Comparison of ENCODE assay signal across 1 cellular context in genomic region chr2:240255811-240256703, GRCh38.
TF ChIP-seq lines count a peak whose summit lies in the region.

No MANE protein-coding gene starts in this region.

TF ChIP-seq in HepG2, 621 proteins besides CTCF, POLR2A, EP300 and RAD21 (continued from another document and continues in another):
- TF ChIP-seq GFI1 (CRISPR knock-in tag; IDR thresholded peaks at IDR 0.05; ENCODE audit: borderline replicate concordance) (no peak; the same call in 1 of the 2 replicates), ZBTB21 (CRISPR knock-in tag; IDR thresholded peaks at IDR 0.05) (no peak), ZKSCAN1 (IDR thresholded peaks at IDR 0.05; ENCODE audit: low read length) (no peak), NONO (IDR thresholded peaks at IDR 0.05) (no peak), NONO (CRISPR knock-in tag; conservative IDR thresholded peaks at IDR 0.05) (0 out of 2 replicates have a peak, but pooled peaks have one; percentile 46), CSRNP1 (CRISPR knock-in tag; IDR thresholded peaks at IDR 0.05) (no peak), ZNF460 (CRISPR knock-in tag; IDR thresholded peaks at IDR 0.05; ENCODE audit: borderline replicate concordance) (no peak), BORCS8-MEF2B (CRISPR knock-in tag; IDR thresholded peaks at IDR 0.05) (0 out of 2 replicates have a peak, but pooled peaks have one; percentile 13), SP2 (CRISPR knock-in tag; IDR thresholded peaks at IDR 0.05) (no peak), ZBTB26 (CRISPR knock-in tag; IDR thresholded peaks at IDR 0.05; ENCODE audit: borderline replicate concordance) (no peak), ISX (CRISPR knock-in tag; conservative IDR thresholded peaks at IDR 0.05) (no peak), HOXA3 (CRISPR knock-in tag; IDR thresholded peaks at IDR 0.05) (peak; percentile 58; the same call in 1 of the 2 replicates), RBAK (CRISPR knock-in tag; IDR thresholded peaks at IDR 0.05) (no peak), SATB2 (CRISPR knock-in tag; IDR thresholded peaks at IDR 0.05) (no peak), KDM5B (CRISPR knock-in tag; IDR thresholded peaks at IDR 0.05; ENCODE audit: borderline replicate concordance) (no peak), ZFY (CRISPR knock-in tag; IDR thresholded peaks at IDR 0.05) (peak; percentile 35; the same call in 1 of the 2 replicates), NKX3-1 (CRISPR knock-in tag; IDR thresholded peaks at IDR 0.05) (peak; percentile 80), HDAC2 (CRISPR knock-in tag; IDR thresholded peaks at IDR 0.05) (peak; percentile 84), ZNF639 (CRISPR knock-in tag; conservative IDR thresholded peaks at IDR 0.05) (no peak), ZNF678 (CRISPR knock-in tag; IDR thresholded peaks at IDR 0.05) (no peak), ZNF230 (CRISPR knock-in tag; IDR thresholded peaks at IDR 0.05) (no peak), ZNF580 (CRISPR knock-in tag; IDR thresholded peaks at IDR 0.05; ENCODE audit: borderline replicate concordance, low read depth) (peak; percentile 69; the same call in 1 of the 2 replicates), IKZF1 (IDR thresholded peaks at IDR 0.05) (no peak), TCF12 (IDR thresholded peaks at IDR 0.05) (no peak), TCF12 (CRISPR knock-in tag; IDR thresholded peaks at IDR 0.05) (no peak), GTF2F1 (IDR thresholded peaks at IDR 0.05; ENCODE audit: low read length) (no peak), ZNF562 (CRISPR knock-in tag; IDR thresholded peaks at IDR 0.05; ENCODE audit: borderline replicate concordance) (no peak), GMEB1 (CRISPR knock-in tag; IDR thresholded peaks at IDR 0.05; ENCODE audit: borderline replicate concordance) (no peak; the same call in 1 of the 2 replicates), RXRA (CRISPR knock-in tag; IDR thresholded peaks at IDR 0.05) (0 out of 2 replicates have a peak, but pooled peaks have one; percentile 77), ZBTB8A (CRISPR knock-in tag; IDR thresholded peaks at IDR 0.05; ENCODE audit: borderline replicate concordance, low read depth) (no peak), TARDBP (CRISPR knock-in tag; IDR thresholded peaks at IDR 0.05) (peak; percentile 75), TMF1 (CRISPR knock-in tag; IDR thresholded peaks at IDR 0.05; ENCODE audit: low read depth) (no peak), MXI1 (IDR thresholded peaks at IDR 0.05; ENCODE audit: borderline replicate concordance, low read depth, low read length) (no peak), ZNF879 (CRISPR knock-in tag; IDR thresholded peaks at IDR 0.05) (peak; percentile 41; the same call in 1 of the 2 replicates), KLF12 (CRISPR knock-in tag; IDR thresholded peaks at IDR 0.05; ENCODE audit: borderline replicate concordance) (no peak), ZNF432 (CRISPR knock-in tag; IDR thresholded peaks at IDR 0.05; ENCODE audit: borderline replicate concordance) (no peak), BATF2 (CRISPR knock-in tag; IDR thresholded peaks at IDR 0.05) (no peak), THYN1 (CRISPR knock-in tag; IDR thresholded peaks at IDR 0.05; ENCODE audit: borderline replicate concordance, low read depth) (no peak), IRF1 (CRISPR knock-in tag; IDR thresholded peaks at IDR 0.05; ENCODE audit: low read depth) (no peak)
- TF ChIP-seq, protein P1, sequence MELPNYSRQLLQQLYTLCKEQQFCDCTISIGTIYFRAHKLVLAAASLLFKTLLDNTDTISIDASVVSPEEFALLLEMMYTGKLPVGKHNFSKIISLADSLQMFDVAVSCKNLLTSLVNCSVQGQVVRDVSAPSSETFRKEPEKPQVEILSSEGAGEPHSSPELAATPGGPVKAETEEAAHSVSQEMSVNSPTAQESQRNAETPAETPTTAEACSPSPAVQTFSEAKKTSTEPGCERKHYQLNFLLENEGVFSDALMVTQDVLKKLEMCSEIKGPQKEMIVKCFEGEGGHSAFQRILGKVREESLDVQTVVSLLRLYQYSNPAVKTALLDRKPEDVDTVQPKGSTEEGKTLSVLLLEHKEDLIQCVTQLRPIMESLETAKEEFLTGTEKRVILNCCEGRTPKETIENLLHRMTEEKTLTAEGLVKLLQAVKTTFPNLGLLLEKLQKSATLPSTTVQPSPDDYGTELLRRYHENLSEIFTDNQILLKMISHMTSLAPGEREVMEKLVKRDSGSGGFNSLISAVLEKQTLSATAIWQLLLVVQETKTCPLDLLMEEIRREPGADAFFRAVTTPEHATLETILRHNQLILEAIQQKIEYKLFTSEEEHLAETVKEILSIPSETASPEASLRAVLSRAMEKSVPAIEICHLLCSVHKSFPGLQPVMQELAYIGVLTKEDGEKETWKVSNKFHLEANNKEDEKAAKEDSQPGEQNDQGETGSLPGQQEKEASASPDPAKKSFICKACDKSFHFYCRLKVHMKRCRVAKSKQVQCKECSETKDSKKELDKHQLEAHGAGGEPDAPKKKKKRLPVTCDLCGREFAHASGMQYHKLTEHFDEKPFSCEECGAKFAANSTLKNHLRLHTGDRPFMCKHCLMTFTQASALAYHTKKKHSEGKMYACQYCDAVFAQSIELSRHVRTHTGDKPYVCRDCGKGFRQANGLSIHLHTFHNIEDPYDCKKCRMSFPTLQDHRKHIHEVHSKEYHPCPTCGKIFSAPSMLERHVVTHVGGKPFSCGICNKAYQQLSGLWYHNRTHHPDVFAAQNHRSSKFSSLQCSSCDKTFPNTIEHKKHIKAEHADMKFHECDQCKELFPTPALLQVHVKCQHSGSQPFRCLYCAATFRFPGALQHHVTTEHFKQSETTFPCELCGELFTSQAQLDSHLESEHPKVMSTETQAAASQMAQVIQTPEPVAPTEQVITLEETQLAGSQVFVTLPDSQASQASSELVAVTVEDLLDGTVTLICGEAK (IDR thresholded peaks at IDR 0.05) = no peak
- TF ChIP-seq, protein P1 (CRISPR knock-in tag; IDR thresholded peaks at IDR 0.05) = peak; percentile 55
- TF ChIP-seq, protein P2, sequence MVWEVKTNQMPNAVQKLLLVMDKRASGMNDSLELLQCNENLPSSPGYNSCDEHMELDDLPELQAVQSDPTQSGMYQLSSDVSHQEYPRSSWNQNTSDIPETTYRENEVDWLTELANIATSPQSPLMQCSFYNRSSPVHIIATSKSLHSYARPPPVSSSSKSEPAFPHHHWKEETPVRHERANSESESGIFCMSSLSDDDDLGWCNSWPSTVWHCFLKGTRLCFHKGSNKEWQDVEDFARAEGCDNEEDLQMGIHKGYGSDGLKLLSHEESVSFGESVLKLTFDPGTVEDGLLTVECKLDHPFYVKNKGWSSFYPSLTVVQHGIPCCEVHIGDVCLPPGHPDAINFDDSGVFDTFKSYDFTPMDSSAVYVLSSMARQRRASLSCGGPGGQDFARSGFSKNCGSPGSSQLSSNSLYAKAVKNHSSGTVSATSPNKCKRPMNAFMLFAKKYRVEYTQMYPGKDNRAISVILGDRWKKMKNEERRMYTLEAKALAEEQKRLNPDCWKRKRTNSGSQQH (CRISPR knock-in tag; IDR thresholded peaks at IDR 0.05; ENCODE audit: low read depth) = no peak
- TF ChIP-seq, protein P3, sequence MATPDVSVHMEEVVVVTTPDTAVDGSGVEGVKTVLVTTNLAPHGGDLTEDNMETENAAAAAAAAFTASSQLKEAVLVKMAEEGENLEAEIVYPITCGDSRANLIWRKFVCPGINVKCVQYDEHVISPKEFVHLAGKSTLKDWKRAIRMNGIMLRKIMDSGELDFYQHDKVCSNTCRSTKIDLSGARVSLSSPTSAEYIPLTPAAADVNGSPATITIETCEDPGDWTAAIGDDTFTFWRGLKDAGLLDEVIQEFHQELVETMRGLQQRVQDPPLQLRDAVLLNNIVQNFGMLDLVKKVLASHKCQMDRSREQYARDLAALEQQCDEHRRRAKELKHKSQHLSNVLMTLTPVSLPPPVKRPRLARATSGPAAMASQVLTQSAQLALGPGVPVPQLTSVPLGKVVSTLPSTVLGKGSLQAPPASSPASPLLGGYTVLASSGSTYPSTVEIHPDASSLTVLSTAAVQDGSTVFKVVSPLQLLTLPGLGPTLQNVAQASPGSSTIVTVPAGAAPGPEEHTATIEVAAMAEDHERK (CRISPR knock-in tag; IDR thresholded peaks at IDR 0.05; ENCODE audit: low read depth) = no peak
- TF ChIP-seq, protein P4, sequence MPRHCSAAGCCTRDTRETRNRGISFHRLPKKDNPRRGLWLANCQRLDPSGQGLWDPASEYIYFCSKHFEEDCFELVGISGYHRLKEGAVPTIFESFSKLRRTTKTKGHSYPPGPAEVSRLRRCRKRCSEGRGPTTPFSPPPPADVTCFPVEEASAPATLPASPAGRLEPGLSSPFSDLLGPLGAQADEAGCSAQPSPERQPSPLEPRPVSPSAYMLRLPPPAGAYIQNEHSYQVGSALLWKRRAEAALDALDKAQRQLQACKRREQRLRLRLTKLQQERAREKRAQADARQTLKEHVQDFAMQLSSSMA (CRISPR knock-in tag; IDR thresholded peaks at IDR 0.05) = peak; percentile 64; the same call in 1 of the 2 replicates
